In the genomic region with DNA sequence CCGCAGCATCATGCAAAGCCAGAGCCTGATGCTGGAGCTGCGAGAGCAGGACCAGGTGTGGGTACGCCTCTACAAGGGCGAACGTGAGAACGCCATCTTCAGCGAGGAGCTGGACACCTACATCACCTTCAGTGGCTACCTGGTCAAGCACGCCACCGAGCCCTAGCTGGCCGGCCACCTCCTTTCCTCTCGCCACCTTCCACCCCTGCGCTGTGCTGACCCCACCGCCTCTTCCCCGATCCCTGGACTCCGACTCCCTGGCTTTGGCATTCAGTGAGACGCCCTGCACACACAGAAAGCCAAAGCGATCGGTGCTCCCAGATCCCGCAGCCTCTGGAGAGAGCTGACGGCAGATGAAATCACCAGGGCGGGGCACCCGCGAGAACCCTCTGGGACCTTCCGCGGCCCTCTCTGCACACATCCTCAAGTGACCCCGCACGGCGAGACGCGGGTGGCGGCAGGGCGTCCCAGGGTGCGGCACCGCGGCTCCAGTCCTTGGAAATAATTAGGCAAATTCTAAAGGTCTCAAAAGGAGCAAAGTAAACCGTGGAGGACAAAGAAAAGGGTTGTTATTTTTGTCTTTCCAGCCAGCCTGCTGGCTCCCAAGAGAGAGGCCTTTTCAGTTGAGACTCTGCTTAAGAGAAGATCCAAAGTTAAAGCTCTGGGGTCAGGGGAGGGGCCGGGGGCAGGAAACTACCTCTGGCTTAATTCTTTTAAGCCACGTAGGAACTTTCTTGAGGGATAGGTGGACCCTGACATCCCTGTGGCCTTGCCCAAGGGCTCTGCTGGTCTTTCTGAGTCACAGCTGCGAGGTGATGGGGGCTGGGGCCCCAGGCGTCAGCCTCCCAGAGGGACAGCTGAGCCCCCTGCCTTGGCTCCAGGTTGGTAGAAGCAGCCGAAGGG, we compare ENCODE assay signal across 18 cellular contexts. TPM values are rescaled to one million over a fixed set of nuclear protein-coding genes. Genes with fewer than 3 reads are reported as not detected.
DNase-seq lines count a peak whose midpoint lies in the region; ATAC-seq, FAIRE-seq and TF ChIP-seq lines count a peak whose summit lies in the region.
"Had no signal": no experiment of that assay in that cellular context is flagged by ENCODE, and none has a peak within 500 bp of the region (broad histone marks: within the 10 kb centered on the region; RNA-seq: fewer than 3 reads in every experiment).

No MANE protein-coding gene starts in this region.

- DNase-seq in D341Med (ENCODE audit: low spot score) (peak; percentile 49), NCI-H69 (lab: John Stamatoyannopoulos, UW) (peak; percentile 55), kidney (peak; percentile 60), NCI-H2196 treated with DMSO at 0.1 percent for 48 hours (lab: John Stamatoyannopoulos, UW; ENCODE audit: unreplicated experiment) (no peak), sciatic nerve (ENCODE audit: low spot score) (no peak)
- DNase-seq: activated CD4-positive, alpha-beta memory T cell treated with anti-CD3 and anti-CD28 coated beads, Interleukin-2, amount 10 ng/mL, durations not matched to agents 7 days and 5 days; activated naive CD4-positive, alpha-beta T cell treated with anti-CD3 and anti-CD28 coated beads, Interleukin-2, amount 50 U/mL, for 16 hours; activated T-cell treated with anti-CD3 and anti-CD28 coated beads, Interleukin-2, amount 50 U/mL, for 1 hour; HCEC 1CT; MV-4-11; NCI-H2029; NCI-H524; T-cell had no signal

- no peak for FAIRE-seq in kidney (lab: Jason Lieb, UNC)

- H3K27me3 ChIP-seq in skeletal muscle tissue (ENCODE audit: control insufficient read depth in 3 of 3, insufficient read depth in 3 of 3, low read length in 3 of 3), result peaks cover 9 to 28% (median 9%) of the 10 kb centered on the region in 3 donors
- H3K27me3 ChIP-seq: tibial nerve had no signal

- H3K4me1 ChIP-seq in kidney (ENCODE audit: control insufficient read depth in 1 of 2, insufficient read depth in 1 of 2, low read depth in 1 of 2, low read length in 2 of 2) (peaks cover 0 to 2% of the 10 kb centered on the region in 2 donors), skeletal muscle tissue (ENCODE audit: control insufficient read depth in 3 of 3, insufficient read depth in 3 of 3, low read length in 3 of 3) (peaks cover 22 to 23% (median 22%) of the 10 kb centered on the region in 3 donors)

- H3K9ac ChIP-seq in kidney (ENCODE audit: low read length in 2 of 2) (no peak overlapping the region), skeletal muscle tissue (ENCODE audit: low read depth in 1 of 3, low read length in 3 of 3) (peak overlapping the region in 2 of 3 donors; percentile 25 to 33)

- no peak for ATAC-seq in GM21390 (IDR thresholded peaks at IDR 0.05; ENCODE audit: unreplicated experiment)
- no peak for ATAC-seq in sciatic nerve
- ATAC-seq: stimulated activated effector memory CD8-positive, alpha-beta T cell treated with anti-CD3 and anti-CD28 coated beads, Interleukin-12 subunit alpha, Interleukin-12 subunit beta, amount 100 ng/mL, for 72 hours; T-cell had no signal

- no peak overlapping the region for H3K27ac ChIP-seq in kidney (ENCODE audit: low read depth in 2 of 2, low read length in 2 of 2)
- peak overlapping the region; percentile 69 for H3K27ac ChIP-seq in skeletal muscle tissue (ENCODE audit: low read depth, low read length)
- H3K27ac ChIP-seq: VCaP had no signal

- H3K36me3 ChIP-seq in kidney (ENCODE audit: control insufficient read depth in 1 of 2, insufficient read depth in 2 of 2, low read length in 2 of 2) (no peaks in the 10 kb centered on the region), skeletal muscle tissue (ENCODE audit: control insufficient read depth in 3 of 3, insufficient read depth in 3 of 3, low read length in 3 of 3) (peaks cover 0 to 4% (median 0%) of the 10 kb centered on the region in 3 donors)

- intact Hi-C loops in kidney (cut with DNase I) (loop anchor here (5.0 kb wide), 1 partner anchor 34 kb away; no protein-coding TSS in a partner anchor), sciatic nerve (cut with DNase I) (no loop called here)

- H3K9me3 ChIP-seq in kidney (ENCODE audit: control insufficient read depth in 1 of 2, low read length in 2 of 2) (no peaks in the 10 kb centered on the region), skeletal muscle tissue (ENCODE audit: control insufficient read depth in 3 of 3, low read length in 3 of 3) (no peaks in the 10 kb centered on the region)
- H3K9me3 ChIP-seq: tibial nerve had no signal

- H3K4me3 ChIP-seq in kidney (ENCODE audit: low read length in 2 of 2) (no peak overlapping the region), skeletal muscle tissue (ENCODE audit: low read length in 3 of 3) (peak overlapping the region in 2 of 3 donors; percentile 29 to 30)
- H3K4me3 ChIP-seq: tibial nerve had no signal

- TF ChIP-seq CTCF in kidney (IDR thresholded peaks at IDR 0.05; ENCODE audit: borderline replicate concordance, extremely low read depth, insufficient read depth), result no peak

RNA-seq across cellular contexts. Expression of gene C1QTNF1, which starts 24.2 kb away (rescaled TPM):
- total RNA-seq in kidney (65.2 TPM), skeletal muscle tissue (6.8 TPM), sciatic nerve (22.6 TPM)
- 18.0 TPM for polyA plus RNA-seq in kidney (ENCODE audit: insufficient read depth, low read depth, low replicate concordance)
- total RNA-seq: activated CD4-positive, alpha-beta memory T cell treated with anti-CD3 and anti-CD28 coated beads, Interleukin-2, amount 10 ng/mL, durations not matched to agents 7 days and 5 days had no signal

RNA-seq across cellular contexts. Expression of gene ENGASE, which starts 26.4 kb away (rescaled TPM):
- total RNA-seq in kidney (49.3 TPM), skeletal muscle tissue (12.5 TPM), sciatic nerve (57.3 TPM)
- polyA plus RNA-seq in kidney (ENCODE audit: insufficient read depth, low read depth, low replicate concordance), result 14.3 TPM

RNA-seq across cellular contexts. Expression of gene CANT1, which starts 38.6 kb away (rescaled TPM):
- total RNA-seq in kidney (56.6 TPM), skeletal muscle tissue (21.9 TPM), sciatic nerve (28.9 TPM)
- polyA plus RNA-seq in kidney (ENCODE audit: insufficient read depth, low read depth, low replicate concordance), result 23.0 TPM

Comparison
In these comparisons a context has a peak if more than half of its experiments do, and no peak if none do; other contexts are left out.
1. DNase-seq: peak in D341Med (single experiment), NCI-H69 (single experiment) and kidney (single experiment); none in NCI-H2196 treated with DMSO at 0.1 percent for 48 hours (single experiment) and sciatic nerve (single experiment).
2. H3K4me3 ChIP-seq: peak in skeletal muscle tissue (2 of 3); none in kidney (0 of 2).
3. H3K9ac ChIP-seq: peak in skeletal muscle tissue (2 of 3); none in kidney (0 of 2).